1 cellular context compared by ENCODE assay signal in the genomic region with DNA sequence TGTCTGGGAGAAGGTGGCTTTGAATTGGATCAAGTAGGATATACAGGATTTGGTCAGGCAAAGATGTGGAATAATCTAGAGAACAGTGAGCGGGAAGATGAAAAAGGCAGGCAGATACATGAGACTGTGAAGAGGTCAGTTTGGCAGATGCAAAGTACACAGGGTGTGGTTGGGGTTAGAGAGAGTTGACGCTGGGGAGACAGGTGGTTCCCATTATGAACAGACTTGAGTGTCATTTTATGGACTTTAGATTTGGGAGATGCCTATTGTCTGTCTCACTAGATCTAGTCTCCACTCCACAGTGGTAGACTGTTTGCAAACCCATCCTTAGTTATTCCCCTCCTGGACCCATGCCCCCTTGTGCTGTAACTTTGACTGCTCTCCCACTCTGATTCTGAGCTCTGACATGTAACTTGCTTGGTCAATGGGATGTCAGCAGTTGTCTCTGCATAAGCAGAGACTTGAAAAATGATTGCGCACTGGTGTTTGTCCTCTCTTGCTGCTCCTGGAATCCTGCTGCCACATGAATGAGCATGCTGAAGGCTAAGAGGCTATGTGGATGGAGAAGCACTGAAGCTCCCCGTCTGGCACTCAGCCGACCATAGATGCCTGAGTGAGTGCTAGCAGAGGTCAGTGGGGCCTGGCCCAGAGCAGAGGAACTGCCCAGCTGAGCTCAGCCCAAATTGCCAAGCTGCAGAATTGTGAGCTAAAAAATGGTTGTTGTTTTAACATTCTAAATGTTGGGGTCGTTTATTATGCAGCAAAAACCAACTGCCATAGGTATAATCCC.
TF ChIP-seq lines count a peak whose summit lies in the region.

No MANE protein-coding gene starts in this region.

TF ChIP-seq in WTC11, 78 proteins besides CTCF, POLR2A, EP300 and RAD21 (continued from another document):
- TF ChIP-seq, protein P1, sequence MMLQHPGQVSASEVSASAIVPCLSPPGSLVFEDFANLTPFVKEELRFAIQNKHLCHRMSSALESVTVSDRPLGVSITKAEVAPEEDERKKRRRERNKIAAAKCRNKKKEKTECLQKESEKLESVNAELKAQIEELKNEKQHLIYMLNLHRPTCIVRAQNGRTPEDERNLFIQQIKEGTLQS (CRISPR knock-in tag; conservative IDR thresholded peaks at IDR 0.05), result no peak
- TF ChIP-seq HMGA2 (CRISPR knock-in tag; IDR thresholded peaks at IDR 0.05) (no peak), ZNF263 (CRISPR knock-in tag; IDR thresholded peaks at IDR 0.05; ENCODE audit: low read depth) (no peak), PRDM15 (CRISPR knock-in tag; IDR thresholded peaks at IDR 0.05) (no peak), ZNF317 (CRISPR knock-in tag; IDR thresholded peaks at IDR 0.05; ENCODE audit: borderline replicate concordance, low read depth) (no peak), ZBTB21 (CRISPR knock-in tag; IDR thresholded peaks at IDR 0.05; ENCODE audit: borderline replicate concordance) (no peak), NR1H2 (CRISPR knock-in tag; IDR thresholded peaks at IDR 0.05) (no peak), ETV6 (CRISPR knock-in tag; IDR thresholded peaks at IDR 0.05) (no peak), ZNF219 (CRISPR knock-in tag; IDR thresholded peaks at IDR 0.05; ENCODE audit: borderline replicate concordance) (no peak)
TF ChIP-seq in WTC11: peak in this region for 0.
